ENCODE assay signal across 16 cellular contexts in genomic region chr3:110902453-110903085, GRCh38.
"Had no signal": no experiment of that assay in that cellular context is flagged by ENCODE, and none has a peak within 500 bp of the region (broad histone marks: within the 10 kb centered on the region; RNA-seq: fewer than 3 reads in every experiment).

No MANE protein-coding gene starts in this region.

- H3K4me3 ChIP-seq: colonic mucosa, sigmoid colon, skin epidermis, tibial artery, upper lobe of right lung, vagina had no signal

- H3K27ac ChIP-seq: colonic mucosa, foreskin keratinocyte, sigmoid colon, skin epidermis, tibial artery, upper lobe of right lung, vagina had no signal

- H3K27me3 ChIP-seq: colonic mucosa, sigmoid colon, tibial artery, upper lobe of right lung, vagina had no signal

- H3K4me1 ChIP-seq: colonic mucosa, foreskin keratinocyte, tibial artery, upper lobe of right lung, vagina had no signal

- H3K27ac Mint-ChIP-seq: immature natural killer cell, nephron had no signal

- H3K36me3 Mint-ChIP-seq: immature natural killer cell, naive B cell had no signal

- FAIRE-seq: keratinocyte had no signal

- H3K36me3 ChIP-seq: colonic mucosa, sigmoid colon, tibial artery, upper lobe of right lung, vagina had no signal

- H3K27me3 Mint-ChIP-seq: naive B cell had no signal

- H3K9me3 Mint-ChIP-seq: nephron had no signal

- H3K4me3 Mint-ChIP-seq: immature natural killer cell, naive B cell, nephron had no signal

- ATAC-seq: foreskin keratinocyte, left ventricle myocardium superior, upper lobe of right lung had no signal

- H3K4me1 Mint-ChIP-seq: immature natural killer cell, naive B cell had no signal

- H3K9me3 ChIP-seq: colonic mucosa, sigmoid colon, tibial artery, upper lobe of right lung, vagina had no signal

- DNase-seq: colonic mucosa; dermis blood vessel endothelial cell; foreskin keratinocyte; immature natural killer cell; left ventricle myocardium superior; mesendoderm; naive B cell; sigmoid colon; stimulated activated CD4-positive, alpha-beta T cell treated with anti-CD3 and anti-CD28 coated beads, Interleukin-2, amount 100 ng/mL, for 48 hours; stimulated activated naive CD4-positive, alpha-beta T cell treated with Interleukin-2 at 50 U/mL for 16 hours; tibial artery; upper lobe of right lung had no signal
